ENCODE assay signal across 8 cellular contexts in genomic region chrX:17860811-17861495, GRCh38. TPM values are rescaled to one million over a fixed set of nuclear protein-coding genes. Genes with fewer than 3 reads are reported as not detected.
A peak's percentile ranks its signal among the peaks of the same experiment; 100 is the strongest.
DNase-seq lines count a peak whose midpoint lies in the region; ATAC-seq, FAIRE-seq and TF ChIP-seq lines count a peak whose summit lies in the region.

TSS of gene RAI2 (minus strand) at chrX:17861298. CDS start at chrX:17802010, 59,288 bp downstream.

- peaks cover 0 to 8% (median 5%) of the 10 kb centered on the region in 7 donors for H3K9me3 Mint-ChIP-seq in CD14-positive monocyte
- no peaks in the 10 kb centered on the region for H3K9me3 Mint-ChIP-seq in astrocyte (ENCODE audit: unreplicated experiment)

- H3K27me3 ChIP-seq in astrocyte (ENCODE audit: insufficient read depth, low read length): peaks cover 33% of the 10 kb centered on the region

- H3K79me2 ChIP-seq in astrocyte (ENCODE audit: insufficient read depth, low read length): no peaks in the 10 kb centered on the region

- TF ChIP-seq CTCF in CD14-positive monocyte (IDR thresholded peaks at IDR 0.05) (no peak), astrocyte (IDR thresholded peaks at IDR 0.05; ENCODE audit: insufficient read depth, low read depth, low read length) (no peak)

- H3K36me3 Mint-ChIP-seq in CD14-positive monocyte (no peaks in the 10 kb centered on the region), astrocyte (ENCODE audit: low read depth, unreplicated experiment) (peaks cover 2% of the 10 kb centered on the region)

- no peak for FAIRE-seq in astrocyte (lab: Jason Lieb, UNC)

- H3K4me3 ChIP-seq in astrocyte (ENCODE audit: insufficient read depth, low read depth, low read length): peak within 1 kb of the TSS; percentile 23

- peaks cover 58 to 78% (median 68%) of the 10 kb centered on the region in 3 donors for H3K27me3 Mint-ChIP-seq in CD14-positive monocyte (ENCODE audit: low read depth in 3 of 3)
- H3K27me3 Mint-ChIP-seq in astrocyte (ENCODE audit: low read depth, unreplicated experiment): peaks cover 73% of the 10 kb centered on the region

- H4K20me1 ChIP-seq in astrocyte (ENCODE audit: insufficient read depth, low read length): no peaks in the 10 kb centered on the region

- ATAC-seq in HG03571 (IDR thresholded peaks at IDR 0.05; ENCODE audit: unreplicated experiment) (no peak), GM19351 (IDR thresholded peaks at IDR 0.05; ENCODE audit: unreplicated experiment) (no peak)

- H3K4me1 ChIP-seq in astrocyte (ENCODE audit: insufficient read depth, low read length): no peaks in the 10 kb centered on the region

- no peak within 1 kb of the TSS for H2AFZ ChIP-seq in astrocyte (ENCODE audit: low read depth, low read length)

- no peak within 1 kb of the TSS for H3K9ac ChIP-seq in astrocyte (ENCODE audit: low read length)

- H3K4me2 ChIP-seq in astrocyte (ENCODE audit: low read length): peak within 1 kb of the TSS; percentile 71

- H3K4me3 Mint-ChIP-seq in CD14-positive monocyte (peak within 1 kb of the TSS; percentile 34 to 72), astrocyte (ENCODE audit: unreplicated experiment) (peak within 1 kb of the TSS; percentile 80)

- H3K9me3 ChIP-seq in astrocyte (ENCODE audit: insufficient read depth, low read depth, low read length): no peaks in the 10 kb centered on the region

- H3K4me1 Mint-ChIP-seq in CD14-positive monocyte: no peaks in the 10 kb centered on the region
- no peaks in the 10 kb centered on the region for H3K4me1 Mint-ChIP-seq in astrocyte (ENCODE audit: low read depth, unreplicated experiment)

- H3K27ac ChIP-seq in astrocyte (ENCODE audit: low read depth, low read length): no peak within 1 kb of the TSS

- H3K27ac Mint-ChIP-seq in CD14-positive monocyte (no peak within 1 kb of the TSS), astrocyte (ENCODE audit: unreplicated experiment) (peak within 1 kb of the TSS; percentile 26)

- intact Hi-C loops in CD14-positive monocyte (cut with micrococcal nuclease): no loop called here

- DNase-seq in CD14-positive monocyte (ENCODE audit: low spot score) (no peak), NCI-H2227 treated with DMSO at 0.1 percent for 48 hours (lab: John Stamatoyannopoulos, UW) (peak; percentile 15), astrocyte (ENCODE audit: low read depth) (no peak), islet precursor cell (peak; percentile 64), COR-L47 (lab: John Stamatoyannopoulos, UW) (no peak)
- peak; percentile 51 for DNase-seq in stimulated activated CD4-positive, alpha-beta T cell treated with anti-CD3 and anti-CD28 coated beads, Interleukin-2, amount 100 ng/mL, for 4 hours (ENCODE audit: low read depth)

- H3K36me3 ChIP-seq in astrocyte (ENCODE audit: insufficient read depth, low read length): no peaks in the 10 kb centered on the region

RNA-seq across cellular contexts. Expression of gene RAI2, which starts in this region (rescaled TPM):
- polyA plus RNA-seq in CD14-positive monocyte: not detected
- total RNA-seq in astrocyte: 0.50 and 0.66 TPM in 2 replicates

Comparison
In these comparisons a context has a peak if more than half of its experiments do, and no peak if none do; other contexts are left out.
1. DNase-seq: peak in NCI-H2227 treated with DMSO at 0.1 percent for 48 hours (single experiment), islet precursor cell (single experiment) and stimulated activated CD4-positive, alpha-beta T cell treated with anti-CD3 and anti-CD28 coated beads, Interleukin-2, amount 100 ng/mL, for 4 hours (single experiment); none in CD14-positive monocyte (single experiment), astrocyte (single experiment) and COR-L47 (single experiment).